In genomic region chr10:86968271-86968993, GRCh38 we compare ENCODE assay signal across 9 cellular contexts. TPM values are rescaled to one million over a fixed set of nuclear protein-coding genes. Genes with fewer than 3 reads are reported as not detected.
DNase-seq lines count a peak whose midpoint lies in the region; ATAC-seq, FAIRE-seq and TF ChIP-seq lines count a peak whose summit lies in the region.
"Had no signal": no experiment of that assay in that cellular context is flagged by ENCODE, and none has a peak within 500 bp of the region (broad histone marks: within the 10 kb centered on the region; RNA-seq: fewer than 3 reads in every experiment).

Gene ADIRF (plus strand): TSS chr10:86968482. CDS start chr10:86968545, 63 bp downstream.

- no peaks in the 10 kb centered on the region for H4K20me1 ChIP-seq in GM12878 (ENCODE audit: control insufficient read depth, insufficient read depth)
- H4K20me1 ChIP-seq in SK-N-SH (ENCODE audit: insufficient read depth), result no peaks in the 10 kb centered on the region

- FAIRE-seq in GM12878 (lab: Jason Lieb, UNC), result no peak
- FAIRE-seq: A549 had no signal

- H3K79me2 ChIP-seq in GM12878 (ENCODE audit: control insufficient read depth, insufficient read depth, low read length), result no peaks in the 10 kb centered on the region
- no peaks in the 10 kb centered on the region for H3K79me2 ChIP-seq in SK-N-SH (ENCODE audit: insufficient read depth)

- no peak for ATAC-seq in GM12878
- no peak for ATAC-seq in GM18873 (IDR thresholded peaks at IDR 0.05; ENCODE audit: low FRiP score, unreplicated experiment)
- ATAC-seq: A549 had no signal

- H3K4me1 ChIP-seq in GM12878 (ENCODE audit: control insufficient read depth, insufficient read depth, low read length), result peaks cover 54% of the 10 kb centered on the region
- H3K4me1 ChIP-seq in suprapubic skin, result peaks cover 88% of the 10 kb centered on the region
- peaks cover 0 to 6% of the 10 kb centered on the region in 2 experiments; a peak in 1 of 4 replicates for H3K4me1 ChIP-seq in SK-N-SH (ENCODE audit: control insufficient read depth in 1 of 2, insufficient read depth in 2 of 2, low read depth in 1 of 2, low read length in 1 of 2)

- RAD21 ChIA-PET in GM12878 (lab: Charles Lee; ENCODE audit: unreplicated experiment), result interaction anchor here (1.8 kb wide), 1 partner anchor 22 kb away, joined by 5 read pairs; no protein-coding TSS in a partner anchor

- peak; percentile 63 for DNase-seq in DMS53 (lab: John Stamatoyannopoulos, UW)
- DNase-seq in DMS53 treated with DMSO at 0.1 percent for 48 hours (lab: John Stamatoyannopoulos, UW; ENCODE audit: unreplicated experiment), result no peak
- no peak for DNase-seq in GM12878 (ENCODE audit: low read depth, low spot score)
- DNase-seq in kidney tubule cell (ENCODE audit: low spot score), result peak; percentile 49
- DNase-seq in suprapubic skin (ENCODE audit: low spot score in 2 of 2), result peak; percentile 88
- DNase-seq in activated CD4-positive, CD25-positive, alpha-beta regulatory T cell treated with anti-CD3 and anti-CD28 coated beads, Interleukin-2, amount 50 U/mL, for 72 hours, result no peak
- no peak for DNase-seq in SK-N-SH

- H3K36me3 ChIP-seq in GM12878 (ENCODE audit: control insufficient read depth in 2 of 2, insufficient read depth in 2 of 2, low read length in 1 of 2) (no peaks in the 10 kb centered on the region), suprapubic skin (no peaks in the 10 kb centered on the region), SK-N-SH (replicated peaks in 1 of 2; ENCODE audit: control insufficient read depth in 1 of 2, insufficient read depth in 2 of 2, low read length in 1 of 2) (no peaks in the 10 kb centered on the region)

- CTCF ChIA-PET in GM12878 (lab: Yijun Ruan, JAX) (interaction anchor here (1.0 kb wide), 1 partner anchor 8 kb away, joined by 4 read pairs; no protein-coding TSS in a partner anchor), SK-N-SH (lab: Yijun Ruan, JAX) (interaction anchor here (1.1 to 3.3 kb wide), 4 partner anchors 10 to 536 kb away, joined by 3 to 23 read pairs (median 4); partner anchors contain the start of genes MINPP1 and SNCG)

- BruUV-seq in GM12878 (replicated peaks; lab: Mats Ljungman, UMichigan), result no TSS peak

- H3F3A ChIP-seq in SK-N-SH (replicated peaks; ENCODE audit: insufficient read depth), result no peaks in the 10 kb centered on the region

- H3K4me3 ChIP-seq in GM12878 (no peak within 1 kb of the TSS), suprapubic skin (peak within 1 kb of the TSS; percentile 74), SK-N-SH (ENCODE audit: low read depth in 2 of 2, low read length in 1 of 2) (no peak within 1 kb of the TSS)
- H3K4me3 ChIP-seq: A549 had no signal

- POLR2A ChIA-PET in GM12878 (lab: Charles Lee) (no interaction called here), SK-N-SH (lab: Yijun Ruan, JAX) (no interaction called here)

- TF ChIP-seq CTCF in GM12878 (IDR thresholded peaks at IDR 0.05 in 2 of 3, conservative IDR thresholded peaks at IDR 0.05 in 1 of 3; ENCODE audit: control insufficient read depth in 2 of 3, extremely low read depth in 1 of 3, insufficient read depth in 1 of 3, low read depth in 3 of 3, low read length in 3 of 3) (no peak), suprapubic skin (IDR thresholded peaks at IDR 0.05) (no peak), SK-N-SH (IDR thresholded peaks at IDR 0.05) (no peak)

- H3K9me2 ChIP-seq in SK-N-SH, result no peaks in the 10 kb centered on the region

- H3K4me2 ChIP-seq in GM12878 (ENCODE audit: control insufficient read depth, insufficient read depth) (peak within 1 kb of the TSS; percentile 88), SK-N-SH (no peak within 1 kb of the TSS)

- intact Hi-C loops in GM12878 (cut with micrococcal nuclease; ENCODE audit: unreplicated experiment), result loop anchor here (5.0 kb wide), 1 partner anchor 124 kb away; the partner anchor contains the start of gene GLUD1

- no peak for TF ChIP-seq RAD21 in GM12878 (IDR thresholded peaks at IDR 0.05; ENCODE audit: insufficient read depth, low read depth, low read length)
- no peak for TF ChIP-seq RAD21 in SK-N-SH (IDR thresholded peaks at IDR 0.05; ENCODE audit: low read length)

- H2AFZ ChIP-seq in GM12878 (ENCODE audit: control insufficient read depth, low read depth, low read length) (peak within 1 kb of the TSS; percentile 85; the same call in 1 of the 2 replicates), SK-N-SH (ENCODE audit: low read depth) (no peak within 1 kb of the TSS)

- TF ChIP-seq POLR2A in GM12878 (IDR thresholded peaks at IDR 0.05; ENCODE audit: low read depth, low read length), result no peak
- peak in 1 of 2 donors; percentile 34 for TF ChIP-seq POLR2A in suprapubic skin (IDR thresholded peaks at IDR 0.05)

- H3K27me3 ChIP-seq in GM12878 (replicated peaks in 1 of 2; ENCODE audit: control insufficient read depth in 2 of 2, insufficient read depth in 2 of 2, low read length in 1 of 2), result peaks cover 0 to 2% of the 10 kb centered on the region in 2 experiments; a peak in 1 of 4 replicates
- H3K27me3 ChIP-seq in suprapubic skin, result no peaks in the 10 kb centered on the region
- H3K27me3 ChIP-seq in SK-N-SH (ENCODE audit: insufficient read depth), result no peaks in the 10 kb centered on the region

- in situ Hi-C loops in GM12878 (cut with MboI), result no loop called here

- WGBS in GM12878 (ENCODE audit: insufficient coverage, insufficient replicate concordance, low lambda C conversion rate, missing lambda C conversion rate), result 71% methylated on average over 56 of the region's 59 CpGs
- WGBS in suprapubic skin, result 4% methylated on average over 43 of the region's 59 CpGs
- WGBS in SK-N-SH (ENCODE audit: low lambda C conversion rate), result 94% methylated on average over 44 of the region's 59 CpGs

- SMC1A ChIA-PET in GM12878 (lab: Charles Lee; ENCODE audit: uncharacterized antibody, unreplicated experiment), result no interaction called here

- TF ChIP-seq EP300 in GM12878 (IDR thresholded peaks at IDR 0.05; ENCODE audit: borderline replicate concordance in 1 of 2, control insufficient read depth in 1 of 2, low read depth in 2 of 2, low read length in 2 of 2) (no peak), suprapubic skin (IDR thresholded peaks at IDR 0.05) (no peak), SK-N-SH (IDR thresholded peaks at IDR 0.05; ENCODE audit: borderline replicate concordance in 1 of 2, low read depth in 1 of 2, low read length in 1 of 2) (no peak)

- H3K9ac ChIP-seq in GM12878 (ENCODE audit: control insufficient read depth, insufficient read depth, low read length) (no peak within 1 kb of the TSS), SK-N-SH (no peak within 1 kb of the TSS)

- H3K9me3 ChIP-seq in GM12878 (replicated peaks; ENCODE audit: control insufficient read depth, insufficient read depth, low read length) (no peaks in the 10 kb centered on the region), suprapubic skin (no peaks in the 10 kb centered on the region), SK-N-SH (no peaks in the 10 kb centered on the region)
- H3K9me3 ChIP-seq: A549 had no signal

- H3K27ac ChIP-seq in GM12878 (ENCODE audit: control insufficient read depth, insufficient read depth) (peak within 1 kb of the TSS; percentile 88; the same call in 1 of the 2 replicates), suprapubic skin (peak within 1 kb of the TSS; percentile 99), SK-N-SH (ENCODE audit: low read depth in 2 of 2, low read length in 1 of 2) (no peak within 1 kb of the TSS)

TF ChIP-seq in GM12878, 131 proteins besides CTCF, POLR2A, EP300 and RAD21 (continues in another document):
- no peak for TF ChIP-seq SP1 (IDR thresholded peaks at IDR 0.05; ENCODE audit: low read depth, low read length)

TF ChIP-seq in SK-N-SH, 30 proteins besides CTCF, POLR2A, EP300 and RAD21 (continues in another document):
- TF ChIP-seq USF1 (IDR thresholded peaks at IDR 0.05; ENCODE audit: borderline replicate concordance, low read depth) (no peak), GATA2 (CRISPR knock-in tag; IDR thresholded peaks at IDR 0.05) (no peak), ELF1 (IDR thresholded peaks at IDR 0.05) (no peak), GABPA (IDR thresholded peaks at IDR 0.05; ENCODE audit: low read depth) (no peak), TCF12 (IDR thresholded peaks at IDR 0.05) (no peak), RFX5 (IDR thresholded peaks at IDR 0.05; ENCODE audit: low read length) (no peak), RCOR1 (IDR thresholded peaks at IDR 0.05; ENCODE audit: low read length) (no peak)

RNA-seq across cellular contexts. Expression of gene ADIRF, which starts in this region (rescaled TPM):
- not detected in 2 replicates for total RNA-seq in GM12878 (2013; cell fraction: nucleolus; rRNA removed)
- 0.56 TPM in 1 of 2 replicates, not detected in the other for total RNA-seq in GM12878 (2014; rRNA removed)
- total RNA-seq in GM12878 (2014; rRNA removed; fragmentation: Illumina TruSeq; extraction: Trizol), result not detected in 2 replicates
- 0.64 and 0.72 TPM in 2 replicates for total RNA-seq in GM12878 (2021)
- not detected for polyA plus RNA-seq in GM12878 (2011; ENCODE audit: low read depth)
- 0.38 and 0.40 TPM in 2 replicates for polyA plus RNA-seq in GM12878 (2011; rRNA removed)
- 0.24 and 0.27 TPM in 2 replicates for polyA plus RNA-seq in GM12878 (2011; cell fraction: cytosol; rRNA removed)
- 0.37 and 0.48 TPM in 2 replicates for polyA plus RNA-seq in GM12878 (2011; cell fraction: nucleus; rRNA removed)
- 0.51 and 3.4 TPM in 2 replicates for polyA plus RNA-seq in GM12878 (2012)
- 0.12 TPM in 1 of 2 replicates, not detected in the other for polyA plus RNA-seq in GM12878 (2014; fragmentation: Illumina TruSeq; extraction: Trizol)
- polyA plus RNA-seq in GM12878 (2014; fragmentation: Nextera tagmentation; extraction: Ambion mirVana), result under 1 TPM; 0.77 to 0.98 TPM
- not detected in 2 replicates for polyA plus RNA-seq in GM12878 (2014; rRNA removed)
- polyA plus RNA-seq in GM12878 (2016; fragmentation: Nextera tagmentation; extraction: Ambion mirVana), result 1 to 10 TPM; 1.9 to 2.5 TPM
- not detected in 2 replicates for polyA minus RNA-seq in GM12878 (2011; rRNA and poly(A)+ RNA removed)
- polyA minus RNA-seq in GM12878 (2011; cell fraction: cytosol; rRNA and poly(A)+ RNA removed), result not detected in 2 replicates
- polyA minus RNA-seq in GM12878 (2011; cell fraction: nucleus; rRNA and poly(A)+ RNA removed), result not detected in 2 replicates
- 100 to 1,000 TPM in 2 of 4 donors, 10 to 100 TPM in 2; 79.1 to 131 (median 104) TPM for total RNA-seq in suprapubic skin
- polyA plus RNA-seq in SK-N-SH (2012; rRNA removed), result not detected in 2 replicates
- polyA plus RNA-seq in SK-N-SH (2012; cell fraction: cytosol; rRNA removed), result not detected in 2 replicates
- not detected in 2 replicates for polyA plus RNA-seq in SK-N-SH (2012; cell fraction: nucleus; rRNA removed)
- polyA plus RNA-seq: A549 had no signal

Comparison
In these comparisons a context has a peak if more than half of its experiments do, and no peak if none do; other contexts are left out.
1. RNA of gene ADIRF (total RNA-seq): 79.1 to 131 TPM in suprapubic skin; 0.56 to 0.72 TPM in GM12878; every median in the first group is over 10 times any median in the second.
2. DNase-seq: peak in DMS53 (single experiment), kidney tubule cell (single experiment) and suprapubic skin (2 of 2); none in DMS53 treated with DMSO at 0.1 percent for 48 hours (single experiment), GM12878 (single experiment), activated CD4-positive, CD25-positive, alpha-beta regulatory T cell treated with anti-CD3 and anti-CD28 coated beads, Interleukin-2, amount 50 U/mL, for 72 hours (single experiment) and SK-N-SH (single experiment).
3. H3K27ac ChIP-seq: peak in GM12878 (single experiment) and suprapubic skin (single experiment); none in SK-N-SH (0 of 2).